ENCODE assay signal across 8 cellular contexts in the genomic region with DNA sequence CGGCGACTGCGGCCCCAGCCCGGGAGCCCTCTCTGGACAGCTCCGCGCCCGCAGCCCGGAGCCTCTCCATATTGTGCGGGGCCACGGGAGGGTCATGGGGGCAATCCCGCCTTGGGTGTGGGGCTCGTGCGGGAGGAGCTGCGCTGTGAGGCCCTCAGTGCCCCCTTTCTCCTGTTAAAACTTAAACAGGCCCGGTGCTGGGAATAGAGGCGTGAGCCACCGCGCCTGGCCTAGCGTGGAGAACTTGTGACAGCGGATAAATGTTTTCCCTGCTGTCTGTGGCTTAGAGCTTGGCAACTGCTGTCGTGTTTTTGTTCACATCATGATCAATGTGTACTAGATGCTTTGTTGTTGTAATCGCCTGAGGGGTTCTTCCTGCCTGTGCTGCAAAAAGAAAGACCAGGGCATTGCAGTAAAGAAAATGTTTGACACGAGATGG. TPM values are rescaled to one million over a fixed set of nuclear protein-coding genes. Genes with fewer than 3 reads are reported as not detected.
DNase-seq lines count a peak whose midpoint lies in the region; ATAC-seq and TF ChIP-seq lines count a peak whose summit lies in the region.

No MANE protein-coding gene starts in this region.

- no peaks in the 10 kb centered on the region for H3K27me3 ChIP-seq in BLaER1 treated with 17β-estradiol and CSF1 and Interleukin-3, amounts not matched to agents 10 nM and 100 nM
- no peaks in the 10 kb centered on the region for H3K27me3 ChIP-seq in thyroid gland

- no peak overlapping the region for H3K27ac Mint-ChIP-seq in T-helper 17 cell

- peak in 1 of 3 donors; percentile 10 for DNase-seq in T-helper 17 cell
- no peak for DNase-seq in epithelial cell of prostate (ENCODE audit: low read depth, low spot score)
- DNase-seq in midbrain (lab: John Stamatoyannopoulos, UW): peak; percentile 48
- DNase-seq in thyroid gland: peak; percentile 52 to 58
- DNase-seq in NCI-H69 (lab: John Stamatoyannopoulos, UW): no peak

- H3K27me3 Mint-ChIP-seq in T-helper 17 cell: no peaks in the 10 kb centered on the region

- peak overlapping the region; percentile 86 for H3K4me3 Mint-ChIP-seq in T-helper 17 cell

- peak; percentile 27 for ATAC-seq in GM21528 (IDR thresholded peaks at IDR 0.05; ENCODE audit: low FRiP score, unreplicated experiment)
- peak; percentile 40 for ATAC-seq in T-helper 17 cell
- ATAC-seq in HG02870 (IDR thresholded peaks at IDR 0.05; ENCODE audit: unreplicated experiment): no peak

- peak overlapping the region; percentile 68 to 95 (median 85) for H3K4me2 ChIP-seq in BLaER1 treated with 17β-estradiol and CSF1 and Interleukin-3, amounts not matched to agents 10 nM and 100 nM

- H3K9me3 ChIP-seq in BLaER1 treated with 17β-estradiol and CSF1 and Interleukin-3, amounts not matched to agents 10 nM and 100 nM (replicated peaks in 1 of 11): peaks cover 44 to 49% (median 47%) of the 10 kb centered on the region in 11 experiments
- H3K9me3 ChIP-seq in T-helper 17 cell (ENCODE audit: control insufficient read depth, low read length, poor library complexity, severe bottlenecking): no peaks in the 10 kb centered on the region
- no peaks in the 10 kb centered on the region for H3K9me3 ChIP-seq in thyroid gland

- TF ChIP-seq CTCF in thyroid gland (IDR thresholded peaks at IDR 0.05): no peak

- peak overlapping the region; percentile 88 to 98 (median 93) for H3K27ac ChIP-seq in BLaER1 treated with 17β-estradiol and CSF1 and Interleukin-3, amounts not matched to agents 10 nM and 100 nM
- H3K27ac ChIP-seq in epithelial cell of prostate: peak overlapping the region; percentile 31
- H3K27ac ChIP-seq in thyroid gland: peak overlapping the region; percentile 95 to 98 (median 97)

- peaks cover 27 to 39% (median 36%) of the 10 kb centered on the region in 11 experiments for H3K36me3 ChIP-seq in BLaER1 treated with 17β-estradiol and CSF1 and Interleukin-3, amounts not matched to agents 10 nM and 100 nM
- no peaks in the 10 kb centered on the region for H3K36me3 ChIP-seq in thyroid gland

- peak overlapping the region; percentile 90 to 98 (median 94) for H3K9ac ChIP-seq in BLaER1 treated with 17β-estradiol and CSF1 and Interleukin-3, amounts not matched to agents 10 nM and 100 nM

- no peaks in the 10 kb centered on the region for H4K20me1 ChIP-seq in BLaER1 treated with 17β-estradiol and CSF1 and Interleukin-3, amounts not matched to agents 10 nM and 100 nM

- peaks cover 8 to 23% (median 13%) of the 10 kb centered on the region in 10 experiments; a peak in 19 of 20 replicates for H3K4me1 ChIP-seq in BLaER1 treated with 17β-estradiol and CSF1 and Interleukin-3, amounts not matched to agents 10 nM and 100 nM
- peaks cover 11 to 15% of the 10 kb centered on the region in 2 donors for H3K4me1 ChIP-seq in thyroid gland

- no peaks in the 10 kb centered on the region for H3K4me1 Mint-ChIP-seq in T-helper 17 cell

- WGBS in thyroid gland, 2 donors: 8 to 11% methylated on average over 5 to 9 of the region's 23 CpGs

- H3K4me3 ChIP-seq in BLaER1 treated with 17β-estradiol and CSF1 and Interleukin-3, amounts not matched to agents 10 nM and 100 nM: peak overlapping the region; percentile 79 to 98 (median 86)
- H3K4me3 ChIP-seq in thyroid gland (replicated peaks in 1 of 3): peak overlapping the region; percentile 24 to 86 (median 81)

- intact Hi-C loops in thyroid gland (cut with DNase I): no loop called here

- TF ChIP-seq POLR2A in thyroid gland (IDR thresholded peaks at IDR 0.05): no peak

- H3K36me3 Mint-ChIP-seq in T-helper 17 cell (ENCODE audit: low read depth): peaks cover 2% of the 10 kb centered on the region

RNA-seq across cellular contexts. Expression of a gene that starts 0.6 kb away (rescaled TPM):
- total RNA-seq in T-helper 17 cell (1 to 10 TPM; 4.7 to 9.7 TPM), thyroid gland (10 to 100 TPM; 16.4 to 25.6 (median 21.0) TPM)

RNA-seq across cellular contexts. Expression of a gene that starts 12.4 kb away (rescaled TPM):
- total RNA-seq in T-helper 17 cell (not detected), thyroid gland (under 1 TPM; 0.22 to 0.67 (median 0.33) TPM)

RNA-seq across cellular contexts. Expression of a gene that starts 29.6 kb away (rescaled TPM):
- total RNA-seq in T-helper 17 cell: 1 to 10 TPM in 1 of 2 donors, under 1 TPM in 1; 0.85 to 1.3 TPM
- total RNA-seq in thyroid gland: 10 to 100 TPM in 3 of 4 donors, 1 to 10 TPM in 1; 8.9 to 21.8 (median 12.6) TPM

Comparison
In these comparisons a context has a peak if more than half of its experiments do, and no peak if none do; other contexts are left out.
1. H3K27ac ChIP-seq: peak in every context shown above with its lines; median percentile 97 in thyroid gland; 93 in BLaER1 treated with 17β-estradiol and CSF1 and Interleukin-3, amounts not matched to agents 10 nM and 100 nM; 31 in epithelial cell of prostate.
2. DNase-seq: peak in midbrain (single experiment) and thyroid gland (2 of 2); none in epithelial cell of prostate (single experiment) and NCI-H69 (single experiment).
3. RNA of a gene that starts 29.6 kb away (total RNA-seq): 8.9 to 21.8 TPM in thyroid gland; 0.85 to 1.3 TPM in T-helper 17 cell; every median in the first group is over 4 times any median in the second.